Comparison of ENCODE assay signal across 22 cellular contexts in the genomic region with DNA sequence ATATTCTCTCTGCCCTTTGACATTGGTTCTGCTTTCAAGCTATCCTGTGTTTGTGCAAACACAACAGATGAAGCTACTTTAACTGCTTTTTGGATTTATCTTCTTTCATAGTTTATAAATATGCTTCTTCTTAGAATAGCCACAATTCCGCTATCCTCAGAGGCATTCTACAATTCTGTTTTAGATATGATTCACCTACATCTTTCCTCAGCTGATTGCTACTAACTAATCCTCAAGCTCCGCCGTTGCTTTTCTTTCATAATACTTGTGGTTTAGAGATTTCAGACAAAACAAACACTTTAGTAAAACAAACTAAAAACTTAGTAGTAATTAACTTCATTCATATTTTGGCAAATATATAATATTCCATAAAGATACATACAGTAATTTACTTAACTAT.
"Had no signal": no experiment of that assay in that cellular context is flagged by ENCODE, and none has a peak within 500 bp of the region (broad histone marks: within the 10 kb centered on the region; RNA-seq: fewer than 3 reads in every experiment).

No MANE protein-coding gene starts in this region.

- H3K4me3 Mint-ChIP-seq: activated CD8-positive, alpha-beta memory T cell treated with anti-CD3 and anti-CD28 coated beads, Interleukin-2, amount 10 ng/mL, durations not matched to agents 7 days and 5 days; activated naive CD8-positive, alpha-beta T cell treated with anti-CD3 and anti-CD28 coated beads for 36 hours; central memory CD8-positive, alpha-beta T cell; dendritic cell treated with granulocyte-macrophage colony-stimulating factor and Interleukin-4, amounts not matched to agents 40 ng/mL and 50 ng/mL, for 4 days; immature natural killer cell; natural killer cell had no signal

- H3K27me3 Mint-ChIP-seq: activated CD8-positive, alpha-beta memory T cell treated with anti-CD3 and anti-CD28 coated beads, Interleukin-2, amount 10 ng/mL, durations not matched to agents 7 days and 5 days; activated naive CD8-positive, alpha-beta T cell treated with anti-CD3 and anti-CD28 coated beads for 36 hours; central memory CD8-positive, alpha-beta T cell; dendritic cell treated with granulocyte-macrophage colony-stimulating factor and Interleukin-4, amounts not matched to agents 40 ng/mL and 50 ng/mL, for 4 days had no signal

- H3K27ac Mint-ChIP-seq: activated CD8-positive, alpha-beta memory T cell treated with anti-CD3 and anti-CD28 coated beads, Interleukin-2, amount 10 ng/mL, durations not matched to agents 7 days and 5 days; activated naive CD8-positive, alpha-beta T cell treated with anti-CD3 and anti-CD28 coated beads for 36 hours; dendritic cell treated with granulocyte-macrophage colony-stimulating factor and Interleukin-4, amounts not matched to agents 40 ng/mL and 50 ng/mL, for 4 days; immature natural killer cell; natural killer cell had no signal

- H3K9me3 Mint-ChIP-seq: activated naive CD8-positive, alpha-beta T cell treated with anti-CD3 and anti-CD28 coated beads for 36 hours; central memory CD8-positive, alpha-beta T cell; dendritic cell treated with granulocyte-macrophage colony-stimulating factor and Interleukin-4, amounts not matched to agents 40 ng/mL and 50 ng/mL, for 4 days; immature natural killer cell; natural killer cell had no signal

- DNase-seq: activated CD4-positive, alpha-beta T cell treated with anti-CD3 and anti-CD28 coated beads for 1 hour; activated CD4-positive, alpha-beta T cell treated with anti-CD3 and anti-CD28 coated beads, Interleukin-2, amount 50 U/mL, for 48 hours; activated CD8-positive, alpha-beta memory T cell treated with anti-CD3 and anti-CD28 coated beads, Interleukin-2, amount 10 ng/mL, durations not matched to agents 7 days and 5 days; activated gamma-delta T cell; activated naive CD8-positive, alpha-beta T cell treated with anti-CD3 and anti-CD28 coated beads for 36 hours; activated T-cell treated with anti-CD3 and anti-CD28 coated beads, Interleukin-2, amount 50 U/mL, for 48 hours; aorta; foreskin fibroblast; glutamatergic neuron; immature natural killer cell; left colon; mucosa of descending colon; natural killer cell; occipital lobe; psoas muscle; right lobe of liver; stimulated activated CD4-positive, alpha-beta T cell treated with anti-CD3 and anti-CD28 coated beads, Interleukin-2, amount 100 ng/mL, for 48 hours; stimulated activated naive CD4-positive, alpha-beta T cell treated with Interleukin-2 at 50 U/mL for 16 hours; upper lobe of left lung had no signal

- H3K4me3 ChIP-seq: mucosa of descending colon, psoas muscle, right lobe of liver, suprapubic skin, upper lobe of left lung had no signal

- ATAC-seq: activated CD8-positive, alpha-beta memory T cell treated with anti-CD3 and anti-CD28 coated beads, Interleukin-2, amount 10 ng/mL, durations not matched to agents 7 days and 5 days; left colon; mucosa of descending colon; natural killer cell; psoas muscle; right lobe of liver had no signal

- H3K4me1 Mint-ChIP-seq: central memory CD8-positive, alpha-beta T cell had no signal

- H3K4me1 ChIP-seq: upper lobe of left lung had no signal

- H3K27ac ChIP-seq: psoas muscle, right lobe of liver, suprapubic skin, upper lobe of left lung had no signal

- H3K27me3 ChIP-seq: right lobe of liver, suprapubic skin, upper lobe of left lung had no signal

- H3K9me3 ChIP-seq: mucosa of descending colon, psoas muscle, right lobe of liver, suprapubic skin, upper lobe of left lung had no signal
